In the genomic region with DNA sequence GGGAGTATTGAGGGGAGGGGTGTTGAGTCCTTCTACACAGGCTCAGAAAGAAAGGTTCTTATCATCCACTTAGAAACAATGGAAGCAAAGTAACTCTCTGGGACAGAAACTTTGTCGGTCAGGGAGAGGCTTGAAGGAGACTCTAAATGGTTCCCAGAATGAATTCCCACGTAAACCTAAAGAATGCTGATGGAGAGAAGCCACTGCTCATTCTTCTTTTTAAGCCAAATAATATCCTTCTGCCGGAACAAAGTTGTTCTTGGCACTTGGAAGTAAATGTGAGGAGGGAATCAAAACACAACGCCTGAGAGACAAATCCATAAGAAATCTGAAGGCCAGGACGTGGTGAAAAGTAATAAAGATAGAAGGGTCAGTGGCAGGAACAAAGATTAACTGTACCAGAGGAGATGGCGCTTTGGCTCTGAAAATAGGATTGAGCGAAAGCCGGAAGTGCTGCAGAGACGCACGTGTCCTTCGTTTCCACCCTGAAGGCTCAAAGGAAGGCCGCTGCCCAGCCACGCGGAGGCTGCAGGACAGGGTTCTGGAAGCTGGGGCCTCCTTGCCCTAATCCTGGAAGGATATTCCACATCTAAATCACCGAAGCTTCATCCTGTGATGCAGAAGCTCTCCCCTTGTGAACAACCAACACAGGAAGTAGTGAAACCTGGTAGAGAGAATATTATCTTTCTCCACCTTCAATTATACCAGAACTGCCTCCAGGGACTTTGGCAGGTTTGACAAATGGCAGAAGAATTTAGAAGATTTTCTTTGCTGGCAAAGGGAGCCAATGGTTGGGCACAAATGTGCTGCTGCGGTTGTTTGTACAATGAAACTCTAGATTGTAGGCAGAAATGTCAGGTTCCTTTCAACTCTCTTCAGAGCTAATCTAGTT, we compare ENCODE assay signal across 1 cellular context.
A peak's percentile ranks its signal among the peaks of the same experiment; 100 is the strongest.
TF ChIP-seq lines count a peak whose summit lies in the region.

No MANE protein-coding gene starts in this region.

TF ChIP-seq in endothelial cell of umbilical vein, 7 proteins besides CTCF, POLR2A, EP300 and RAD21:
- TF ChIP-seq, protein P1, sequence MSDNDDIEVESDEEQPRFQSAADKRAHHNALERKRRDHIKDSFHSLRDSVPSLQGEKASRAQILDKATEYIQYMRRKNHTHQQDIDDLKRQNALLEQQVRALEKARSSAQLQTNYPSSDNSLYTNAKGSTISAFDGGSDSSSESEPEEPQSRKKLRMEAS (IDR thresholded peaks at IDR 0.05; ENCODE audit: insufficient read depth, insufficient read length) = peak; percentile 44
- no peak for TF ChIP-seq POLR2AphosphoS5 (IDR thresholded peaks at IDR 0.05; ENCODE audit: insufficient read depth, low read depth, low read length)
- TF ChIP-seq FOS (IDR thresholded peaks at IDR 0.05; ENCODE audit: borderline replicate concordance, insufficient read depth, low read length) = no peak
- no peak for TF ChIP-seq MYC (IDR thresholded peaks at IDR 0.05; ENCODE audit: low read depth, low read length)
- no peak for TF ChIP-seq GATA2 (IDR thresholded peaks at IDR 0.05; ENCODE audit: insufficient read depth, insufficient read length, low read depth, low read length)
- no peak for TF ChIP-seq EZH2 (IDR thresholded peaks at IDR 0.05; ENCODE audit: borderline replicate concordance, low read depth, low read length, severe bottlenecking)
- no peak for TF ChIP-seq JUN (IDR thresholded peaks at IDR 0.05; ENCODE audit: borderline replicate concordance, insufficient read depth, insufficient read length, low read depth)
